Comparison of ENCODE assay signal across 18 cellular contexts in the genomic region with DNA sequence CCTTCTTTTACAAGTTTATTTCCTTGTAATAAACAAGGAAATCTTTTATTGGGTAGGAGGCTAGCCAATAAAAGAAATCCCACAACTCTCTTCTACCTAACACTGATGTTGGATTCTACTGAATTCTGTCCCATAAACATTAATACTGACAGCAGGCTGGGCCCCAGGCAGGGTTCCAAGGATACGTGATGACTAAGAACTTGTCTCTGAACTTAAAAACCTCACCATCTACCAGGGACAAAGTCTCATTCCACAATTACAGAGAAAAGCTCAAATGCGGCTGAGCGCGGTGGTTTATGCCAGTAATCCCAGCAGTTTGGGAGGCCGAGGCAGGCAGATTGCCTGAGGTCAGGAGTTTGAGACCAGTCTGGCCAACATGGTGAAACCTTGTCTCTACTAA.
A peak's percentile ranks its signal among the peaks of the same experiment; 100 is the strongest.
DNase-seq lines count a peak whose midpoint lies in the region; ATAC-seq and TF ChIP-seq lines count a peak whose summit lies in the region.
"Had no signal": no experiment of that assay in that cellular context is flagged by ENCODE, and none has a peak within 500 bp of the region (broad histone marks: within the 10 kb centered on the region; RNA-seq: fewer than 3 reads in every experiment).

No MANE protein-coding gene starts in this region.

- no peaks in the 10 kb centered on the region; the same call in 1 of the 2 replicates for H3K27me3 Mint-ChIP-seq in HFFc6 (ENCODE audit: insufficient read depth)

- peaks cover 16% of the 10 kb centered on the region for H3K4me1 Mint-ChIP-seq in HFFc6 (ENCODE audit: low read depth)
- H3K4me1 Mint-ChIP-seq: nephron; stimulated activated effector memory CD8-positive, alpha-beta T cell treated with anti-CD3 and anti-CD28 coated beads, Interleukin-12 subunit alpha, Interleukin-12 subunit beta, amount 100 ng/mL, for 72 hours had no signal

- no peak overlapping the region for H3K27ac ChIP-seq in brain microvascular endothelial cell

- DNase-seq in ACHN (peak; percentile 65), HFFc6 (peak; percentile 62), brain microvascular endothelial cell (peak; percentile 72), kidney glomerular epithelial cell (lab: John Stamatoyannopoulos, UW) (peak; percentile 0), NCI-H2081 (lab: John Stamatoyannopoulos, UW) (no peak), dedifferentiated amniotic fluid mesenchymal stem cell (ENCODE audit: extremely low spot score) (no peak), putamen (ENCODE audit: low spot score) (no peak)
- DNase-seq: activated CD8-positive, alpha-beta T cell treated with anti-CD3 and anti-CD28 coated beads, Interleukin-2, amount 10 ng/mL, durations not matched to agents 7 days and 5 days; activated effector memory CD4-positive, alpha-beta T cell treated with Interleukin-2 at 50 U/mL for 16 hours; hypothalamus; Kasumi-1; NCI-H1694; NCI-H510A treated with DMSO at 0.1 percent for 48 hours had no signal

- H3K4me3 Mint-ChIP-seq in HFFc6 = no peak overlapping the region
- H3K4me3 Mint-ChIP-seq: activated CD8-positive, alpha-beta T cell treated with anti-CD3 and anti-CD28 coated beads, Interleukin-2, amount 10 ng/mL, durations not matched to agents 7 days and 5 days; nephron; stimulated activated effector memory CD8-positive, alpha-beta T cell treated with anti-CD3 and anti-CD28 coated beads, Interleukin-12 subunit alpha, Interleukin-12 subunit beta, amount 100 ng/mL, for 72 hours had no signal

- no peaks in the 10 kb centered on the region for H3K27me3 ChIP-seq in brain microvascular endothelial cell (replicated peaks)

- peaks cover 68% of the 10 kb centered on the region for H3K36me3 Mint-ChIP-seq in HFFc6 (ENCODE audit: low read depth)

- H3K27ac Mint-ChIP-seq in HFFc6 = 0 out of 2 replicates have a peak overlapping the region, but pooled peaks have one; percentile 1
- H3K27ac Mint-ChIP-seq: activated CD8-positive, alpha-beta T cell treated with anti-CD3 and anti-CD28 coated beads, Interleukin-2, amount 10 ng/mL, durations not matched to agents 7 days and 5 days had no signal

- H3K9me3 Mint-ChIP-seq in HFFc6 = no peaks in the 10 kb centered on the region
- H3K9me3 Mint-ChIP-seq: nephron; stimulated activated effector memory CD8-positive, alpha-beta T cell treated with anti-CD3 and anti-CD28 coated beads, Interleukin-12 subunit alpha, Interleukin-12 subunit beta, amount 100 ng/mL, for 72 hours had no signal

- in situ Hi-C loops in ACHN (cut with HindIII; ENCODE audit: low pct_ligation_motif_present, low pct_unique_long_range_greater_than_20kb, low sequenced_read_pairs) (no loop called here), brain microvascular endothelial cell (cut with HindIII; ENCODE audit: low pct_ligation_motif_present, low sequenced_read_pairs) (no loop called here)

- H3K4me3 ChIP-seq in brain microvascular endothelial cell (ENCODE audit: low read depth, low read length) = no peak overlapping the region

- ATAC-seq in HG03565 (IDR thresholded peaks at IDR 0.05; ENCODE audit: unreplicated experiment) = no peak
- ATAC-seq: activated CD8-positive, alpha-beta T cell treated with anti-CD3 and anti-CD28 coated beads, Interleukin-2, amount 10 ng/mL, durations not matched to agents 7 days and 5 days; HCT116; sciatic nerve; stimulated activated effector memory CD8-positive, alpha-beta T cell treated with anti-CD3 and anti-CD28 coated beads, Interleukin-12 subunit alpha, Interleukin-12 subunit beta, amount 100 ng/mL, for 72 hours had no signal

- peaks cover 55% of the 10 kb centered on the region for H3K36me3 ChIP-seq in brain microvascular endothelial cell (replicated peaks)

- no peak for TF ChIP-seq CTCF in HFFc6 (IDR thresholded peaks at IDR 0.05)
- TF ChIP-seq CTCF in brain microvascular endothelial cell (IDR thresholded peaks at IDR 0.05; ENCODE audit: low read depth, low read length, missing control alignments) = no peak

Comparison
In these comparisons a context has a peak if more than half of its experiments do, and no peak if none do; other contexts are left out.
1. DNase-seq: peak in ACHN (single experiment), HFFc6 (single experiment), brain microvascular endothelial cell (single experiment) and kidney glomerular epithelial cell (single experiment); none in NCI-H2081 (0 of 2), dedifferentiated amniotic fluid mesenchymal stem cell (single experiment) and putamen (single experiment).